In the genomic region with DNA sequence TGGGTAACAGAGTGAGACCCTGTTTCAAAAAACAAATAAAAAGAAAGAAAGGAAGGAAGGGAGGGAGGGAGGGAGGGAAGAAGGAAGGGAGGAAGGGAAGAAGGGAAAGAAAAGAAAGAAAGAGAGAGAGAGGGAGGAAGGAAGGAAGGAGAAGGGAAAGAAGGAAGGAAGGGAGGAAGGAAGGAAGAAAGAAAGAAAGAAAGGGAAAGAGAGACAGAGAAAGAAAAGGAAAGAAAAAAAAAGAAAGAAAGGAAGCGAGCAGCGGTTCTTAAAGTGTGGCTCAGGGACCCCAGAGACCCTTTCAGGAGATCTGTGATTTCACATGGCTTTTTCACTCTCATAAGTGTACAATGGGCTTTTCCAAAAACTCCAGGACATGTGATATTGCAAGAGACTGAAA, we compare ENCODE assay signal across 29 cellular contexts. TPM values are rescaled to one million over a fixed set of nuclear protein-coding genes. Genes with fewer than 3 reads are reported as not detected.
"Had no signal": no experiment of that assay in that cellular context is flagged by ENCODE, and none has a peak within 500 bp of the region (broad histone marks: within the 10 kb centered on the region; RNA-seq: fewer than 3 reads in every experiment).

No MANE protein-coding gene starts in this region.

- DNase-seq: colonic mucosa; cortex of kidney; dermis blood vessel endothelial cell; dorsolateral prefrontal cortex; effector CD4-positive, alpha-beta T cell; effector CD8-positive, alpha-beta T cell; effector memory CD4-positive, alpha-beta T cell; effector memory CD8-positive, alpha-beta T cell; endodermal cell; erythroblast; esophagus squamous epithelium; foreskin fibroblast; foreskin keratinocyte; foreskin melanocyte; gastrocnemius medialis; glutamatergic neuron; head of caudate nucleus; heart left ventricle; heart right ventricle had no signal

- H2AFZ ChIP-seq: hepatocyte had no signal

- H3K9me3 ChIP-seq: colonic mucosa, esophagus muscularis mucosa, esophagus squamous epithelium, gastrocnemius medialis, gastroesophageal sphincter had no signal

- H3K27ac ChIP-seq: colonic mucosa, coronary artery, dorsolateral prefrontal cortex, epithelial cell of prostate, esophagus muscularis mucosa, esophagus squamous epithelium, foreskin keratinocyte, gastrocnemius medialis, gastroesophageal sphincter, heart left ventricle, heart right ventricle, hepatocyte had no signal

- H3K4me1 ChIP-seq: colonic mucosa, foreskin keratinocyte, gastrocnemius medialis had no signal

- H3K36me3 ChIP-seq: colonic mucosa had no signal

- ATAC-seq: effector memory CD8-positive, alpha-beta T cell; esophagus mucosa; foreskin keratinocyte; gastrocnemius medialis; gastroesophageal sphincter; heart left ventricle; heart right ventricle had no signal

- H3K27me3 ChIP-seq: colonic mucosa, dorsolateral prefrontal cortex, esophagus muscularis mucosa, esophagus squamous epithelium, foreskin keratinocyte, gastrocnemius medialis, gastroesophageal sphincter, heart left ventricle, heart right ventricle, hepatocyte had no signal

- H3K4me3 ChIP-seq: colonic mucosa, coronary artery, dorsolateral prefrontal cortex, esophagus muscularis mucosa, esophagus squamous epithelium, gastrocnemius medialis, gastroesophageal sphincter, heart left ventricle, heart right ventricle, hepatocyte had no signal

- H3K79me2 ChIP-seq: hepatocyte had no signal

- FAIRE-seq: colon, endometrium, endothelial cell of umbilical vein, frontal cortex had no signal

- H3K4me2 ChIP-seq: hepatocyte had no signal

RNA-seq across cellular contexts. Expression of gene SRRM5, which starts 37.6 kb away (rescaled TPM):
- total RNA-seq: frontal cortex had no signal
